1 cellular context compared by ENCODE assay signal in genomic region chr10:97780991-97781540, GRCh38.
TF ChIP-seq lines count a peak whose summit lies in the region.

No MANE protein-coding gene starts in this region.

TF ChIP-seq in HEK293, 187 proteins besides CTCF, POLR2A, EP300 and RAD21 (continued from another document):
- no peak for TF ChIP-seq PRDM6 (tag by site-specific recombination; IDR thresholded peaks at IDR 0.05)
- TF ChIP-seq ZBTB6 (tag by site-specific recombination; IDR thresholded peaks at IDR 0.05): no peak
- 0 out of 2 replicates have a peak, but pooled peaks have one; percentile 12 for TF ChIP-seq ZFHX2 (tag by site-specific recombination; conservative IDR thresholded peaks at IDR 0.05)
- no peak for TF ChIP-seq ZNF610 (tag by site-specific recombination; IDR thresholded peaks at IDR 0.05; ENCODE audit: borderline replicate concordance)
- TF ChIP-seq ZNF398 (tag by site-specific recombination; IDR thresholded peaks at IDR 0.05): peak; percentile 60
- no peak for TF ChIP-seq ZNF561 (tag by site-specific recombination; IDR thresholded peaks at IDR 0.05; ENCODE audit: borderline replicate concordance)
- TF ChIP-seq ZNF132 (tag by site-specific recombination; IDR thresholded peaks at IDR 0.05; ENCODE audit: borderline replicate concordance): no peak
- TF ChIP-seq AEBP2 (tag by site-specific recombination; IDR thresholded peaks at IDR 0.05; ENCODE audit: borderline replicate concordance): no peak
- TF ChIP-seq ZNF302 (tag by site-specific recombination; IDR thresholded peaks at IDR 0.05; ENCODE audit: low read depth): no peak
- TF ChIP-seq YY2 (tag by site-specific recombination; IDR thresholded peaks at IDR 0.05): no peak
- no peak for TF ChIP-seq SP7 (tag by site-specific recombination; IDR thresholded peaks at IDR 0.05)
- TF ChIP-seq ZIC2 (tag by site-specific recombination; IDR thresholded peaks at IDR 0.05): peak; percentile 49
- peak; percentile 69; the same call in 1 of the 2 replicates for TF ChIP-seq ZNF341 (tag by site-specific recombination; IDR thresholded peaks at IDR 0.05; ENCODE audit: low read depth)
- TF ChIP-seq GLI4 (tag by site-specific recombination; IDR thresholded peaks at IDR 0.05): no peak
- TF ChIP-seq ZBTB44 (tag by site-specific recombination; IDR thresholded peaks at IDR 0.05): no peak
- TF ChIP-seq SCRT2 (tag by site-specific recombination; IDR thresholded peaks at IDR 0.05): no peak
- no peak for TF ChIP-seq ZNF148 (tag by site-specific recombination; IDR thresholded peaks at IDR 0.05; ENCODE audit: borderline replicate concordance)
- TF ChIP-seq SCRT1 (tag by site-specific recombination; IDR thresholded peaks at IDR 0.05; ENCODE audit: borderline replicate concordance): no peak
- TF ChIP-seq ZNF19 (tag by site-specific recombination; IDR thresholded peaks at IDR 0.05; ENCODE audit: low read depth): no peak
- TF ChIP-seq ZEB2 (tag by site-specific recombination; IDR thresholded peaks at IDR 0.05): no peak
- TF ChIP-seq ZNF280D (tag by site-specific recombination; IDR thresholded peaks at IDR 0.05): no peak
- no peak for TF ChIP-seq ZNF654 (tag by site-specific recombination; IDR thresholded peaks at IDR 0.05; ENCODE audit: low read depth)
- no peak for TF ChIP-seq ZNF37A (tag by site-specific recombination; IDR thresholded peaks at IDR 0.05)
- TF ChIP-seq ZNF623 (tag by site-specific recombination; IDR thresholded peaks at IDR 0.05): no peak
- no peak for TF ChIP-seq ZSCAN18 (tag by site-specific recombination; IDR thresholded peaks at IDR 0.05)
- no peak for TF ChIP-seq ZNF585B (tag by site-specific recombination; IDR thresholded peaks at IDR 0.05)
- TF ChIP-seq GLIS1 (tag by site-specific recombination; IDR thresholded peaks at IDR 0.05): peak; percentile 89
- no peak for TF ChIP-seq ZNF391 (tag by site-specific recombination; IDR thresholded peaks at IDR 0.05; ENCODE audit: borderline replicate concordance, low read depth)
- TF ChIP-seq PBX3 (CRISPR knock-in tag; IDR thresholded peaks at IDR 0.05): no peak
- no peak for TF ChIP-seq ZNF549 (tag by site-specific recombination; IDR thresholded peaks at IDR 0.05)
- no peak for TF ChIP-seq GLI2 (tag by site-specific recombination; IDR thresholded peaks at IDR 0.05; ENCODE audit: borderline replicate concordance, low read depth)
- TF ChIP-seq INSM2 (tag by site-specific recombination; IDR thresholded peaks at IDR 0.05): no peak
- TF ChIP-seq ZNF292 (tag by site-specific recombination; IDR thresholded peaks at IDR 0.05; ENCODE audit: borderline replicate concordance, low read depth): no peak
- no peak for TF ChIP-seq KLF8 (tag by site-specific recombination; IDR thresholded peaks at IDR 0.05)
TF ChIP-seq in HEK293: peak in this region for 5.
